In genomic region chr5:61245486-61245885, GRCh38 we compare ENCODE assay signal across 12 cellular contexts.
DNase-seq lines count a peak whose midpoint lies in the region; ATAC-seq, FAIRE-seq and TF ChIP-seq lines count a peak whose summit lies in the region.
"Had no signal": no experiment of that assay in that cellular context is flagged by ENCODE, and none has a peak within 500 bp of the region (broad histone marks: within the 10 kb centered on the region; RNA-seq: fewer than 3 reads in every experiment).

No MANE protein-coding gene starts in this region.

- H3K36me3 ChIP-seq in GM12878 (ENCODE audit: control insufficient read depth in 2 of 2, insufficient read depth in 2 of 2, low read length in 1 of 2) = no peaks in the 10 kb centered on the region
- H3K36me3 ChIP-seq: BLaER1 treated with 17β-estradiol and CSF1 and Interleukin-3, amounts not matched to agents 10 nM and 100 nM; heart left ventricle had no signal

- no peaks in the 10 kb centered on the region for H3K79me2 ChIP-seq in GM12878 (ENCODE audit: control insufficient read depth, insufficient read depth, low read length)

- H3K4me1 ChIP-seq in GM12878 (ENCODE audit: control insufficient read depth, insufficient read depth, low read length) = no peaks in the 10 kb centered on the region

- TF ChIP-seq CTCF in 22Rv1 (IDR thresholded peaks at IDR 0.05) = no peak
- no peak for TF ChIP-seq CTCF in GM12878 (IDR thresholded peaks at IDR 0.05 in 2 of 3, conservative IDR thresholded peaks at IDR 0.05 in 1 of 3; ENCODE audit: control insufficient read depth in 2 of 3, extremely low read depth in 1 of 3, insufficient read depth in 1 of 3, low read depth in 3 of 3, low read length in 3 of 3)
- no peak for TF ChIP-seq CTCF in GM20000 (IDR thresholded peaks at IDR 0.05; ENCODE audit: extremely low read depth, missing control alignments)

- H3K4me3 ChIP-seq in GM12878 = no peak overlapping the region
- H3K4me3 ChIP-seq: BLaER1 treated with 17β-estradiol and CSF1 and Interleukin-3, amounts not matched to agents 10 nM and 100 nM; heart left ventricle had no signal

- ATAC-seq in GM12878 = peak; percentile 24; the same call in 1 of the 3 replicates
- no peak for ATAC-seq in GM18907 (IDR thresholded peaks at IDR 0.05; ENCODE audit: unreplicated experiment)
- ATAC-seq: heart left ventricle had no signal

- no peak for TF ChIP-seq EP300 in GM12878 (IDR thresholded peaks at IDR 0.05; ENCODE audit: borderline replicate concordance in 1 of 2, control insufficient read depth in 1 of 2, low read depth in 2 of 2, low read length in 2 of 2)

- no peaks in the 10 kb centered on the region for H3K9me3 ChIP-seq in GM12878 (replicated peaks; ENCODE audit: control insufficient read depth, insufficient read depth, low read length)

- H3K27me3 ChIP-seq in GM12878 (replicated peaks in 1 of 2; ENCODE audit: control insufficient read depth in 2 of 2, insufficient read depth in 2 of 2, low read length in 1 of 2) = no peaks in the 10 kb centered on the region
- H3K27me3 ChIP-seq: BLaER1 treated with 17β-estradiol and CSF1 and Interleukin-3, amounts not matched to agents 10 nM and 100 nM; heart left ventricle had no signal

- intact Hi-C loops in GM12878 (cut with micrococcal nuclease; ENCODE audit: unreplicated experiment) = no loop called here

- BruUV-seq in GM12878 (replicated peaks; lab: Mats Ljungman, UMichigan) = no TSS peak

- SMC1A ChIA-PET in GM12878 (lab: Charles Lee; ENCODE audit: uncharacterized antibody, unreplicated experiment) = no interaction called here

- CTCF ChIA-PET in HEK293T (lab: Yijun Ruan, JAX) (no interaction called here), GM12878 (lab: Yijun Ruan, JAX) (interaction anchor here (0.7 kb wide), 1 partner anchor 110 kb away, joined by 3 read pairs; no protein-coding TSS in a partner anchor)

- no peak overlapping the region for H2AFZ ChIP-seq in GM12878 (ENCODE audit: control insufficient read depth, low read depth, low read length)

- POLR2A ChIA-PET in HEK293T (lab: Yijun Ruan, JAX) = no interaction called here
- POLR2A ChIA-PET in GM12878 (lab: Charles Lee) = no interaction called here

- no peak for TF ChIP-seq POLR2A in GM12878 (IDR thresholded peaks at IDR 0.05; ENCODE audit: low read depth, low read length)

- no peak overlapping the region for H3K9ac ChIP-seq in GM12878 (ENCODE audit: control insufficient read depth, insufficient read depth, low read length)
- H3K9ac ChIP-seq: BLaER1 treated with 17β-estradiol and CSF1 and Interleukin-3, amounts not matched to agents 10 nM and 100 nM had no signal

- in situ Hi-C loops in GM12878 (cut with MboI) = no loop called here

- RAD21 ChIA-PET in GM12878 (lab: Charles Lee; ENCODE audit: unreplicated experiment) = no interaction called here

- H4K20me1 ChIP-seq in GM12878 (ENCODE audit: control insufficient read depth, insufficient read depth) = no peaks in the 10 kb centered on the region
- H4K20me1 ChIP-seq: BLaER1 treated with 17β-estradiol and CSF1 and Interleukin-3, amounts not matched to agents 10 nM and 100 nM had no signal

- peak; percentile 22 for DNase-seq in HEK293T (ENCODE audit: extremely low spot score)
- DNase-seq in GM12878 (ENCODE audit: low read depth, low spot score) = no peak
- DNase-seq in kidney tubule cell (ENCODE audit: low spot score) = peak; percentile 47
- no peak for DNase-seq in GM20000 (ENCODE audit: low spot score)
- DNase-seq in activated T-cell treated with anti-CD3 and anti-CD28 coated beads, Interleukin-2, amount 50 U/mL, for 1 hour = no peak
- DNase-seq in activated effector memory CD4-positive, alpha-beta T cell treated with Interleukin-2 at 50 U/mL for 16 hours = no peak
- DNase-seq: activated CD4-positive, alpha-beta T cell treated with anti-CD3 and anti-CD28 coated beads for 48 hours; activated naive CD4-positive, alpha-beta T cell treated with Interleukin-2 at 50 U/mL for 16 hours had no signal

- no peak for FAIRE-seq in GM12878 (lab: Jason Lieb, UNC)

- H3K27ac ChIP-seq in 22Rv1 = peak overlapping the region; percentile 83
- H3K27ac ChIP-seq in GM12878 (ENCODE audit: control insufficient read depth, insufficient read depth) = no peak overlapping the region
- H3K27ac ChIP-seq: BLaER1 treated with 17β-estradiol and CSF1 and Interleukin-3, amounts not matched to agents 10 nM and 100 nM had no signal

- no peak overlapping the region for H3K4me2 ChIP-seq in GM12878 (ENCODE audit: control insufficient read depth, insufficient read depth)

- TF ChIP-seq RAD21 in GM12878 (IDR thresholded peaks at IDR 0.05; ENCODE audit: insufficient read depth, low read depth, low read length) = no peak

- WGBS in GM12878 (ENCODE audit: insufficient coverage, insufficient replicate concordance, low lambda C conversion rate, missing lambda C conversion rate) = 47% methylated on average over 4 of the region's 4 CpGs

TF ChIP-seq in HEK293T, 16 proteins besides CTCF, POLR2A, EP300 and RAD21:
- TF ChIP-seq SP1 (IDR thresholded peaks at IDR 0.05) (no peak), FOXM1 (IDR thresholded peaks at IDR 0.05; ENCODE audit: borderline replicate concordance) (no peak), PKNOX1 (IDR thresholded peaks at IDR 0.05) (no peak), FOXK2 (IDR thresholded peaks at IDR 0.05) (no peak), CTBP1 (IDR thresholded peaks at IDR 0.05; ENCODE audit: borderline replicate concordance) (no peak), LEF1 (IDR thresholded peaks at IDR 0.05; ENCODE audit: borderline replicate concordance) (no peak), SUZ12 (IDR thresholded peaks at IDR 0.05) (no peak), BHLHE40 (IDR thresholded peaks at IDR 0.05; ENCODE audit: borderline replicate concordance) (no peak), ARNT (IDR thresholded peaks at IDR 0.05) (no peak)

TF ChIP-seq in GM12878, 131 proteins besides CTCF, POLR2A, EP300 and RAD21:
- TF ChIP-seq SPI1 (IDR thresholded peaks at IDR 0.05; ENCODE audit: borderline replicate concordance, insufficient read depth, low read depth, low read length) = 0 out of 2 replicates have a peak, but pooled peaks have one; percentile 17
- no peak for TF ChIP-seq ASH2L (IDR thresholded peaks at IDR 0.05; ENCODE audit: borderline replicate concordance, low read depth)

Comparison
In these comparisons a context has a peak if more than half of its experiments do, and no peak if none do; other contexts are left out.
1. DNase-seq: peak in HEK293T (single experiment) and kidney tubule cell (single experiment); none in GM12878 (single experiment), GM20000 (single experiment), activated T-cell treated with anti-CD3 and anti-CD28 coated beads, Interleukin-2, amount 50 U/mL, for 1 hour (single experiment) and activated effector memory CD4-positive, alpha-beta T cell treated with Interleukin-2 at 50 U/mL for 16 hours (single experiment).